11 cellular contexts compared by ENCODE assay signal in the genomic region with DNA sequence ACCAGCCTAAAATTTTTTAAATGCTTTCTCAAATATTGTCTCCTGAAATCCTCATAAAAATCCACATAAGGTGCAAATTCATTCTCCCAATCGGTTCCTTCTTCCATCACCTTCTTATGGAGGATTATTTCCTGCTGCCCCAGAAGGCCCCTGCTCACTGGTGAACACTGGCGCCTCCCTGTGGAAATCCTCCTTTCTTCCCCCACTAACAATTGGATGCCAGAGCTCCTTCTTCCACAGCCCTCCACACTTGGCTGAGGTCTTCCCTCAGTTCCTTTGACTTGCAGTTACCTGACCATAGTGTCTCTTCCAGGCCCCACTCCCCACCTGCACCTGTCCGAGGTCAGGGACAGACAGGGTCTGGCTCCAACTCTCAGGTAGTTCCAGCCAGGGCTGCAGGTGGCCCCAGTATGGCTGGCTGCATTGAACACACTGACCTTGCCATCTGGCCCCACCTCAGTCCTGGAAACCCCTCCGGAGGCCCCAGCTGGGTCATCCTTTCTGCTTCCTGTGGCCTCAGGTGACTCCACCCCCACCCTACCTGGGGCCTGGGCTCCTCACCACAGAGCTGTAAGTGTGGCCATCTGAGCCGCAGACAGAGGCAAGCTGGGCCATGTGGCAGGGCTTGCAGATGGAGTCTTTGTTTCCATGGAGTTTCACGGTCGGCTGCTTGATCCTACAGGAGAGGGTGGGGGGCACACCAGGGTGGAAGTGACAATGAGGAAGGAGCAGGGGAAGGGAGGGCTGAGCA. TPM values are rescaled to one million over a fixed set of nuclear protein-coding genes. Genes with fewer than 3 reads are reported as not detected.
DNase-seq lines count a peak whose midpoint lies in the region; ATAC-seq and TF ChIP-seq lines count a peak whose summit lies in the region.
"Had no signal": no experiment of that assay in that cellular context is flagged by ENCODE, and none has a peak within 500 bp of the region (broad histone marks: within the 10 kb centered on the region; RNA-seq: fewer than 3 reads in every experiment).

No MANE protein-coding gene starts in this region.

- peaks cover 98% of the 10 kb centered on the region for H3K36me3 Mint-ChIP-seq in activated T-cell treated with anti-CD3 and anti-CD28 coated beads, Interleukin-2, amount 50 U/mL, for 24 hours (ENCODE audit: low read depth)
- H3K36me3 Mint-ChIP-seq in brain (peaks cover 17% of the 10 kb centered on the region), progenitor cell of endocrine pancreas (ENCODE audit: insufficient read depth) (peaks cover 10% of the 10 kb centered on the region)
- H3K36me3 Mint-ChIP-seq in activated CD4-positive, alpha-beta T cell treated with anti-CD3 and anti-CD28 coated beads, Interleukin-2, amount 10 ng/mL, durations not matched to agents 7 days and 5 days (ENCODE audit: low read depth) = peaks cover 70% of the 10 kb centered on the region

- CTCF ChIA-PET in activated CD4-positive, alpha-beta T cell treated with anti-CD3 and anti-CD28 coated beads, Interleukin-2, amount 10 ng/mL, durations not matched to agents 7 days and 5 days (lab: Charles Lee) = interaction anchor here (0.7 to 2.1 kb wide), 4 partner anchors 10 to 335 kb away, joined by 3 to 10 read pairs (median 4); no protein-coding TSS in a partner anchor

- POLR2A ChIA-PET in activated CD4-positive, alpha-beta T cell treated with anti-CD3 and anti-CD28 coated beads, Interleukin-2, amount 10 ng/mL, durations not matched to agents 7 days and 5 days (lab: Charles Lee) = no interaction called here

- H3K9me3 Mint-ChIP-seq in activated T-cell treated with anti-CD3 and anti-CD28 coated beads, Interleukin-2, amount 50 U/mL, for 24 hours = no peaks in the 10 kb centered on the region
- H3K9me3 Mint-ChIP-seq in brain (peaks cover 0 to 5% (median 3%) of the 10 kb centered on the region in 5 experiments), progenitor cell of endocrine pancreas (ENCODE audit: low read depth) (no peaks in the 10 kb centered on the region)
- H3K9me3 Mint-ChIP-seq in activated CD4-positive, alpha-beta T cell treated with anti-CD3 and anti-CD28 coated beads, Interleukin-2, amount 10 ng/mL, durations not matched to agents 7 days and 5 days = no peaks in the 10 kb centered on the region

- no peaks in the 10 kb centered on the region for H3K27me3 Mint-ChIP-seq in activated T-cell treated with anti-CD3 and anti-CD28 coated beads, Interleukin-2, amount 50 U/mL, for 24 hours
- H3K27me3 Mint-ChIP-seq in brain = peaks cover 10% of the 10 kb centered on the region
- no peaks in the 10 kb centered on the region for H3K27me3 Mint-ChIP-seq in progenitor cell of endocrine pancreas
- no peaks in the 10 kb centered on the region for H3K27me3 Mint-ChIP-seq in activated CD4-positive, alpha-beta T cell treated with anti-CD3 and anti-CD28 coated beads, Interleukin-2, amount 10 ng/mL, durations not matched to agents 7 days and 5 days

- ATAC-seq in GM21786 (IDR thresholded peaks at IDR 0.05; ENCODE audit: unreplicated experiment) = no peak
- ATAC-seq in HG02938 (IDR thresholded peaks at IDR 0.05; ENCODE audit: unreplicated experiment) = no peak

- DNase-seq in activated T-cell treated with anti-CD3 and anti-CD28 coated beads, Interleukin-2, amount 50 U/mL, for 24 hours = no peak
- no peak for DNase-seq in activated T-cell treated with anti-CD3 and anti-CD28 coated beads for 4 hours
- DNase-seq in progenitor cell of endocrine pancreas (ENCODE audit: low spot score, unreplicated experiment) = no peak
- DNase-seq in activated CD4-positive, alpha-beta T cell treated with anti-CD3 and anti-CD28 coated beads, Interleukin-2, amount 10 ng/mL, durations not matched to agents 7 days and 5 days = no peak
- DNase-seq: NCI-H187 treated with DMSO at 0.1 percent for 48 hours; nucleus accumbens; stimulated activated naive CD4-positive, alpha-beta T cell had no signal

- H3K4me3 Mint-ChIP-seq in activated T-cell treated with anti-CD3 and anti-CD28 coated beads, Interleukin-2, amount 50 U/mL, for 24 hours = no peak overlapping the region
- H3K4me3 Mint-ChIP-seq in brain (peak overlapping the region in 2 of 5 experiments; percentile 7 to 30), progenitor cell of endocrine pancreas (ENCODE audit: low read depth) (no peak overlapping the region)
- no peak overlapping the region for H3K4me3 Mint-ChIP-seq in activated CD4-positive, alpha-beta T cell treated with anti-CD3 and anti-CD28 coated beads, Interleukin-2, amount 10 ng/mL, durations not matched to agents 7 days and 5 days

- peak overlapping the region; percentile 87 for H3K27ac Mint-ChIP-seq in activated T-cell treated with anti-CD3 and anti-CD28 coated beads, Interleukin-2, amount 50 U/mL, for 24 hours
- H3K27ac Mint-ChIP-seq in brain (peak overlapping the region; percentile 49 to 92 (median 84)), progenitor cell of endocrine pancreas (peak overlapping the region; percentile 93)
- no peak overlapping the region for H3K27ac Mint-ChIP-seq in activated CD4-positive, alpha-beta T cell treated with anti-CD3 and anti-CD28 coated beads, Interleukin-2, amount 10 ng/mL, durations not matched to agents 7 days and 5 days

- H3K4me1 Mint-ChIP-seq in activated T-cell treated with anti-CD3 and anti-CD28 coated beads, Interleukin-2, amount 50 U/mL, for 24 hours (ENCODE audit: low read depth) = peaks cover 50% of the 10 kb centered on the region
- peaks cover 74% of the 10 kb centered on the region for H3K4me1 Mint-ChIP-seq in brain
- peaks cover 3% of the 10 kb centered on the region for H3K4me1 Mint-ChIP-seq in progenitor cell of endocrine pancreas (ENCODE audit: low read depth)
- peaks cover 23% of the 10 kb centered on the region for H3K4me1 Mint-ChIP-seq in activated CD4-positive, alpha-beta T cell treated with anti-CD3 and anti-CD28 coated beads, Interleukin-2, amount 10 ng/mL, durations not matched to agents 7 days and 5 days

- TF ChIP-seq CTCF in LNCAP (IDR thresholded peaks at IDR 0.05) (peak; percentile 23; the same call in 1 of the 2 replicates), brain (conservative IDR thresholded peaks at IDR 0.05) (no peak), progenitor cell of endocrine pancreas (IDR thresholded peaks at IDR 0.05; ENCODE audit: unreplicated experiment) (peak; percentile 35)

RNA-seq across cellular contexts. Expression of gene SPOCK2, which starts 18.4 kb away (rescaled TPM):
- 189 TPM for polyA plus RNA-seq in brain (ENCODE audit: insufficient read depth, low read depth, low replicate concordance)
- 47.7 and 49.1 TPM in 2 replicates for total RNA-seq in progenitor cell of endocrine pancreas
- total RNA-seq in activated CD4-positive, alpha-beta T cell treated with anti-CD3 and anti-CD28 coated beads, Interleukin-2, amount 10 ng/mL, durations not matched to agents 7 days and 5 days = 100 to 1,000 TPM; 423 to 424 TPM

Comparison
In these comparisons a context has a peak if more than half of its experiments do, and no peak if none do; other contexts are left out.
1. CTCF ChIP-seq: peak in LNCAP (single experiment) and progenitor cell of endocrine pancreas (single experiment); none in brain (0 of 2).